17 cellular contexts compared by ENCODE assay signal in the genomic region with DNA sequence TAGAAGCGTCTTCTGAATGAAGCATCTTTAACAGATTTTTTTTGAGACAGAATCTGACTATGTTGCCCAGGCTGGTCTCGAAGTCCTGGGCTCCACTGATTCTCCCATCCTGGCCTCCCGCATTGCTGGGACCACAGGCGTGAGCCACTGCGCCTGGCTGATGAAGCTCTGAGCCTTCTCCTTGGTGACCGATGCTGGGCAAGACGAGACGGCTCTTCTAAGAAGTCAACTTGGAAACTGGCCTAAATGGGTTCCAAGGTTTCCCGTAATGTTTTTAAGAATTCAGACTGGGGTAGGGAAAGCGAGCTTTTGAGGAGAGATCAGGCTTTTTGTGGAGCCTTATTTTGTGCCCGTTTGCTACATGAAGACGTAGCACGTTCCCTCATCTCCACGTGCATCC.
"Had no signal": no experiment of that assay in that cellular context is flagged by ENCODE, and none has a peak within 500 bp of the region (broad histone marks: within the 10 kb centered on the region; RNA-seq: fewer than 3 reads in every experiment).

No MANE protein-coding gene starts in this region.

- H3K36me3 Mint-ChIP-seq: activated naive CD4-positive, alpha-beta T cell treated with anti-CD3 and anti-CD28 coated beads, Interleukin-2, amount 10 ng/mL, durations not matched to agents 7 days and 5 days; activated naive CD8-positive, alpha-beta T cell treated with anti-CD3 and anti-CD28 coated beads for 36 hours had no signal

- DNase-seq: activated CD4-positive, alpha-beta T cell treated with anti-CD3 and anti-CD28 coated beads for 4 hours; activated CD8-positive, alpha-beta memory T cell treated with anti-CD3 and anti-CD28 coated beads, Interleukin-2, amount 50 U/mL, for 4 hours; activated CD8-positive, alpha-beta T cell treated with anti-CD3 and anti-CD28 coated beads for 36 hours; activated gamma-delta T cell treated with Interleukin-2 at 50 U/mL for 16 hours; activated naive CD4-positive, alpha-beta T cell treated with anti-CD3 and anti-CD28 coated beads, Interleukin-2, amount 10 ng/mL, durations not matched to agents 7 days and 5 days; activated naive CD8-positive, alpha-beta T cell treated with anti-CD3 and anti-CD28 coated beads for 36 hours; activated T-cell treated with anti-CD3 and anti-CD28 coated beads, Interleukin-2, amount 50 U/mL, for 72 hours; Kasumi-1; KBM-7; NCI-H1436 treated with DMSO at 0.1 percent for 48 hours; NCI-H2081; NCI-H510A treated with DMSO at 0.1 percent for 48 hours; PC-3; SHP77 treated with DMSO at 0.1 percent for 48 hours; T-helper 2 cell; WERI-Rb-1 had no signal

- H3K27ac Mint-ChIP-seq: activated CD8-positive, alpha-beta T cell treated with anti-CD3 and anti-CD28 coated beads for 36 hours; activated naive CD4-positive, alpha-beta T cell treated with anti-CD3 and anti-CD28 coated beads, Interleukin-2, amount 10 ng/mL, durations not matched to agents 7 days and 5 days; activated naive CD8-positive, alpha-beta T cell treated with anti-CD3 and anti-CD28 coated beads for 36 hours; activated T-cell treated with anti-CD3 and anti-CD28 coated beads, Interleukin-2, amount 50 U/mL, for 72 hours; activated T-helper 2 cell treated with anti-CD3 and anti-CD28 coated beads, Interferon-gamma antibody, Interleukin-2, Interleukin-4, amounts not matched to agents 10 μg/mL and 5 μg/mL and 100 μg/mL, durations not matched to agents 14 hours and 24 hours and 36 hours had no signal

- H3K27me3 Mint-ChIP-seq: activated CD8-positive, alpha-beta T cell treated with anti-CD3 and anti-CD28 coated beads for 36 hours; activated naive CD4-positive, alpha-beta T cell treated with anti-CD3 and anti-CD28 coated beads, Interleukin-2, amount 10 ng/mL, durations not matched to agents 7 days and 5 days; activated naive CD8-positive, alpha-beta T cell treated with anti-CD3 and anti-CD28 coated beads for 36 hours had no signal

- H3K4me1 Mint-ChIP-seq: activated naive CD4-positive, alpha-beta T cell treated with anti-CD3 and anti-CD28 coated beads, Interleukin-2, amount 10 ng/mL, durations not matched to agents 7 days and 5 days; activated naive CD8-positive, alpha-beta T cell treated with anti-CD3 and anti-CD28 coated beads for 36 hours had no signal

- H3K4me3 Mint-ChIP-seq: activated CD8-positive, alpha-beta T cell treated with anti-CD3 and anti-CD28 coated beads for 36 hours; activated naive CD4-positive, alpha-beta T cell treated with anti-CD3 and anti-CD28 coated beads, Interleukin-2, amount 10 ng/mL, durations not matched to agents 7 days and 5 days; activated naive CD8-positive, alpha-beta T cell treated with anti-CD3 and anti-CD28 coated beads for 36 hours; activated T-cell treated with anti-CD3 and anti-CD28 coated beads, Interleukin-2, amount 50 U/mL, for 72 hours had no signal

- H3K9me3 Mint-ChIP-seq: activated CD8-positive, alpha-beta T cell treated with anti-CD3 and anti-CD28 coated beads for 36 hours; activated naive CD4-positive, alpha-beta T cell treated with anti-CD3 and anti-CD28 coated beads, Interleukin-2, amount 10 ng/mL, durations not matched to agents 7 days and 5 days; activated naive CD8-positive, alpha-beta T cell treated with anti-CD3 and anti-CD28 coated beads for 36 hours; activated T-cell treated with anti-CD3 and anti-CD28 coated beads, Interleukin-2, amount 50 U/mL, for 72 hours; activated T-helper 2 cell treated with anti-CD3 and anti-CD28 coated beads, Interferon-gamma antibody, Interleukin-2, Interleukin-4, amounts not matched to agents 10 μg/mL and 5 μg/mL and 100 μg/mL, durations not matched to agents 14 hours and 24 hours and 36 hours had no signal

- ATAC-seq: activated CD8-positive, alpha-beta T cell treated with anti-CD3 and anti-CD28 coated beads for 36 hours; activated T-cell treated with anti-CD3 and anti-CD28 coated beads, Interleukin-2, amount 50 U/mL, for 72 hours; PC-3 had no signal
